Comparison of ENCODE assay signal across 8 cellular contexts in the genomic region with DNA sequence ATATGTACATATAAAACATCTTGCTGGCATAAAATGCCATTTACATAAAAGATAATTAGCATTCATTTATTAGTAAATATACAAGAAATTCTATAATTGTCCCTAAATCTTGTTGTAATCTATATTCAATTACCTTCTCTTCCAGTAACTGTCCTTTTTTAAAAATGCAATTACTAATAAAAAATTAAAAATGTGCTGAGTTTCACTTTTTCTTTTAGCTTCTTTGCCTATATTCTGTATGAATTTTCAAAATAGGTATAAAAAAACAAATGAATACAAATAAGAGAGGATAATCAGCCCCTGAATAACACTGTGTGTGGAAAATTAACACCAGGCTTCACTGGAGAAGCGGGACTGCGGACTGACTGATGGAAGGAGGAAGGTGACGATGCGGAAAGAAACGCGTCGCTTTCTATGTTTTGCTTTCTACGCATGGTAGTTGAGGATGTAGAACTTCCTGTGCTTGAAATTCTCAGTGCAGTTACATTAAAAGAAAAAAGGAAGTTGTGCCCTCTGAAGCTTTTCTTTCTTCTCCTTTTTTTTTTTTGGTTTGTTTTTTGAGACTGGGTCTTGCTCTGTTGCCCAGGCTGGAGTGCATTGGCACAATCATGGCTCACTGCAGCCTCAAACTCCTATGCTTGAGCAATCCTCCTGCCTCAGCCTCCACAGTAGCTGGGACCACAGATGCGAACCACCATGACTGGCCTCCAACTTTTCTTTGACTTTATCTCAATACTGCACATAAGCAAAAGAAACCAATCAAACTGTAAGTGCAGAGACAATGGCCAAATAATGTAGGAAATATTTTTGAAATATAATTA. TPM values are rescaled to one million over a fixed set of nuclear protein-coding genes. Genes with fewer than 3 reads are reported as not detected.
DNase-seq lines count a peak whose midpoint lies in the region; ATAC-seq and TF ChIP-seq lines count a peak whose summit lies in the region.

No MANE protein-coding gene starts in this region.

- H3K36me3 Mint-ChIP-seq in CD14-positive monocyte, result peaks cover 0 to 2% of the 10 kb centered on the region in 2 donors
- no peaks in the 10 kb centered on the region for H3K36me3 Mint-ChIP-seq in activated naive CD8-positive, alpha-beta T cell treated with anti-CD3 and anti-CD28 coated beads, Interleukin-2, amount 50 U/mL, for 24 hours (ENCODE audit: low read depth)
- H3K36me3 Mint-ChIP-seq in glutamatergic neuron (ENCODE audit: unreplicated experiment), result peaks cover 8% of the 10 kb centered on the region

- no peaks in the 10 kb centered on the region for H3K27me3 ChIP-seq in mammary epithelial cell (ENCODE audit: insufficient read depth, low read length)

- no peaks in the 10 kb centered on the region for H3K36me3 ChIP-seq in mammary epithelial cell (ENCODE audit: insufficient read depth, low read length)

- no peak overlapping the region for H3K4me2 ChIP-seq in mammary epithelial cell (ENCODE audit: insufficient read depth, low read depth, low read length)

- WGBS in mammary epithelial cell (ENCODE audit: low coverage, missing lambda C conversion rate), result 99% methylated on average over 9 of the region's 9 CpGs
- 83 to 84% methylated on average over 9 of the region's 9 CpGs for WGBS in lower leg skin, 2 donors

- no peak overlapping the region for H2AFZ ChIP-seq in mammary epithelial cell (ENCODE audit: low read depth, low read length)

- in situ Hi-C loops in mammary epithelial cell (cut with MboI; ENCODE audit: low sequenced_read_pairs in 2 of 2), result no loop called here

- no peak for TF ChIP-seq POLR2A in lower leg skin (IDR thresholded peaks at IDR 0.05)

- H3K27me3 Mint-ChIP-seq in CD14-positive monocyte (ENCODE audit: low read depth in 3 of 3) (peaks cover 20 to 34% (median 29%) of the 10 kb centered on the region in 3 donors), glutamatergic neuron (ENCODE audit: unreplicated experiment) (peaks cover 3% of the 10 kb centered on the region)
- H3K27me3 Mint-ChIP-seq in activated naive CD8-positive, alpha-beta T cell treated with anti-CD3 and anti-CD28 coated beads, Interleukin-2, amount 50 U/mL, for 24 hours, result peaks cover 7% of the 10 kb centered on the region

- H3K9ac ChIP-seq in mammary epithelial cell (ENCODE audit: insufficient read depth, low read length), result no peak overlapping the region

- H3K4me1 ChIP-seq in mammary epithelial cell (ENCODE audit: insufficient read depth, low read length), result peaks cover under 1% of the 10 kb centered on the region

- CTCF ChIA-PET in mammary epithelial cell (lab: Charles Lee; ENCODE audit: low non-redundant PET), result no interaction called here

- intact Hi-C loops in CD14-positive monocyte (cut with micrococcal nuclease) (no loop called here), mammary epithelial cell (cut with micrococcal nuclease) (no loop called here), lower leg skin (cut with DNase I; ENCODE audit: low total_unique reads) (no loop called here)

- H3K4me3 ChIP-seq in mammary epithelial cell (replicated peaks in 1 of 3; ENCODE audit: insufficient read depth in 1 of 3, low read depth in 2 of 3, low read length in 3 of 3), result no peak overlapping the region
- no peak overlapping the region for H3K4me3 ChIP-seq in lower leg skin (ENCODE audit: low read depth, poor library complexity, severe bottlenecking)

- DNase-seq in CD14-positive monocyte (ENCODE audit: low spot score), result peak; percentile 52
- peak; percentile 66 for DNase-seq in KG1 (lab: John Stamatoyannopoulos, UW)
- DNase-seq in activated naive CD8-positive, alpha-beta T cell treated with anti-CD3 and anti-CD28 coated beads, Interleukin-2, amount 50 U/mL, for 24 hours, result peak; percentile 38
- DNase-seq in activated gamma-delta T cell treated with Interleukin-2 at 50 U/mL for 16 hours, result no peak
- no peak for DNase-seq in mammary epithelial cell
- DNase-seq in lower leg skin (ENCODE audit: low spot score in 2 of 2), result no peak
- DNase-seq in glutamatergic neuron, result no peak

- BruUV-seq in mammary epithelial cell (replicated peaks; lab: Mats Ljungman, UMichigan), result no TSS peak

- H3K9me3 ChIP-seq in mammary epithelial cell (replicated peaks; ENCODE audit: insufficient read depth, low read length), result no peaks in the 10 kb centered on the region

- no peaks in the 10 kb centered on the region for H3K79me2 ChIP-seq in mammary epithelial cell (ENCODE audit: insufficient read depth, low read length)

- H3K9me3 Mint-ChIP-seq in CD14-positive monocyte, result peaks cover 1 to 14% (median 5%) of the 10 kb centered on the region in 7 donors
- no peaks in the 10 kb centered on the region for H3K9me3 Mint-ChIP-seq in activated naive CD8-positive, alpha-beta T cell treated with anti-CD3 and anti-CD28 coated beads, Interleukin-2, amount 50 U/mL, for 24 hours
- no peaks in the 10 kb centered on the region for H3K9me3 Mint-ChIP-seq in glutamatergic neuron (ENCODE audit: unreplicated experiment)

- TF ChIP-seq CTCF in CD14-positive monocyte (IDR thresholded peaks at IDR 0.05) (no peak), mammary epithelial cell (conservative IDR thresholded peaks at IDR 0.05 in 1 of 2, IDR thresholded peaks at IDR 0.05 in 1 of 2; ENCODE audit: extremely low read depth in 1 of 2, insufficient read depth in 1 of 2, low read depth in 1 of 2, low read length in 2 of 2) (no peak), lower leg skin (IDR thresholded peaks at IDR 0.05) (no peak), glutamatergic neuron (IDR thresholded peaks at IDR 0.05; ENCODE audit: partially characterized antibody, unreplicated experiment) (no peak)

- peak; percentile 77 for ATAC-seq in GM19455 (IDR thresholded peaks at IDR 0.05; ENCODE audit: unreplicated experiment)
- ATAC-seq in activated naive CD8-positive, alpha-beta T cell treated with anti-CD3 and anti-CD28 coated beads, Interleukin-2, amount 50 U/mL, for 24 hours, result peak; percentile 57

- dilution Hi-C loops in mammary epithelial cell (cut with HindIII; ENCODE audit: low sequenced_read_pairs), result no loop called here

- peak overlapping the region in 4 of 7 donors; percentile 19 to 84 (median 56) for H3K27ac Mint-ChIP-seq in CD14-positive monocyte
- peak overlapping the region; percentile 71 for H3K27ac Mint-ChIP-seq in activated naive CD8-positive, alpha-beta T cell treated with anti-CD3 and anti-CD28 coated beads, Interleukin-2, amount 50 U/mL, for 24 hours
- H3K27ac Mint-ChIP-seq in glutamatergic neuron (ENCODE audit: unreplicated experiment), result no peak overlapping the region

- H3K27ac ChIP-seq in mammary epithelial cell (ENCODE audit: insufficient read depth, low read depth, low read length), result no peak overlapping the region

- peaks cover 21% of the 10 kb centered on the region for H3K4me1 Mint-ChIP-seq in CD14-positive monocyte
- H3K4me1 Mint-ChIP-seq in activated naive CD8-positive, alpha-beta T cell treated with anti-CD3 and anti-CD28 coated beads, Interleukin-2, amount 50 U/mL, for 24 hours, result peaks cover 18% of the 10 kb centered on the region
- H3K4me1 Mint-ChIP-seq in glutamatergic neuron (ENCODE audit: low read depth, unreplicated experiment), result no peaks in the 10 kb centered on the region

- H4K20me1 ChIP-seq in mammary epithelial cell (ENCODE audit: insufficient read depth, low read length), result no peaks in the 10 kb centered on the region

- H3K4me3 Mint-ChIP-seq in CD14-positive monocyte, result peak overlapping the region in 1 of 2 donors; percentile 39
- H3K4me3 Mint-ChIP-seq in activated naive CD8-positive, alpha-beta T cell treated with anti-CD3 and anti-CD28 coated beads, Interleukin-2, amount 50 U/mL, for 24 hours, result peak overlapping the region; percentile 78
- H3K4me3 Mint-ChIP-seq in glutamatergic neuron (ENCODE audit: unreplicated experiment), result no peak overlapping the region

RNA-seq across cellular contexts. Expression of a gene that starts 7.4 kb away (rescaled TPM):
- polyA plus RNA-seq in CD14-positive monocyte (1 to 10 TPM; 7.0 to 8.8 TPM), mammary epithelial cell (20.0 TPM)
- total RNA-seq in mammary epithelial cell (10 to 100 TPM; 39.2 to 41.4 TPM), lower leg skin (10 to 100 TPM; 41.0 to 50.8 (median 47.7) TPM), glutamatergic neuron (ENCODE audit: unreplicated experiment) (26.6 TPM)
- polyA minus RNA-seq in mammary epithelial cell, result 43.1 TPM

Comparison
In these comparisons a context has a peak if more than half of its experiments do, and no peak if none do; other contexts are left out.
1. DNase-seq: peak in CD14-positive monocyte (single experiment), KG1 (single experiment) and activated naive CD8-positive, alpha-beta T cell treated with anti-CD3 and anti-CD28 coated beads, Interleukin-2, amount 50 U/mL, for 24 hours (single experiment); none in activated gamma-delta T cell treated with Interleukin-2 at 50 U/mL for 16 hours (single experiment), mammary epithelial cell (single experiment), lower leg skin (0 of 2) and glutamatergic neuron (single experiment).